In the genomic region with DNA sequence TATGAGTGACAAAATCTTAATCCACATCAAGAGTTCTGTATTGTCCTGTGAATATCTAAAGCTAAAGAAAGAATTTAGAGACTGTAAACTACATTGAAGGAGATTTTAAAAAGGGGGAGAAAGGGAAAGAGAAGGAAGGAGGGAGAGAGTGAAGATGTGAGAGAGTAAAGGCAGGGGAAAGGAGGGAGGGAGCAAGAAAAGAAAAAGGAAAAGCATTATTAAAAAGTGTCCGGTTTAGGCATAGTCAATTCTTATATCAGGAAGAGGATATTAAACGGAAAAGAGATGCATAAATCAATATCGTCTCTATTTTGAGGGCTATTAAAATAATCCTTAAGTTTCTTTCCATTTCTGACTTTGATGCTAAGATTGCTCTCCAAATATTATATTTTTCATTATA, we compare ENCODE assay signal across 21 cellular contexts.
DNase-seq lines count a peak whose midpoint lies in the region; ATAC-seq and TF ChIP-seq lines count a peak whose summit lies in the region.
"Had no signal": no experiment of that assay in that cellular context is flagged by ENCODE, and none has a peak within 500 bp of the region (broad histone marks: within the 10 kb centered on the region; RNA-seq: fewer than 3 reads in every experiment).

No MANE protein-coding gene starts in this region.

- no peak for TF ChIP-seq RAD21 in neural cell (conservative IDR thresholded peaks at IDR 0.05)

- H3K9ac ChIP-seq in neural cell (ENCODE audit: low read length): no peak overlapping the region
- H3K9ac ChIP-seq: BLaER1 had no signal

- no peak for TF ChIP-seq CTCF in A673 (conservative IDR thresholded peaks at IDR 0.05; ENCODE audit: low read depth, low read length)
- no peak for TF ChIP-seq CTCF in HEK293 (tag by site-specific recombination; IDR thresholded peaks at IDR 0.05)
- no peak for TF ChIP-seq CTCF in neural cell (IDR thresholded peaks at IDR 0.05; ENCODE audit: poor library complexity, severe bottlenecking)
- no peak for TF ChIP-seq CTCF in foreskin keratinocyte (conservative IDR thresholded peaks at IDR 0.05)

- ATAC-seq in GM18505 (IDR thresholded peaks at IDR 0.05; ENCODE audit: unreplicated experiment): no peak
- ATAC-seq in foreskin keratinocyte: no peak
- ATAC-seq: GM12878 had no signal

- intact Hi-C loops in A673 (cut with micrococcal nuclease; ENCODE audit: unreplicated experiment): no loop called here

- no peak overlapping the region for H2AFZ ChIP-seq in neural cell (ENCODE audit: low read depth, low read length)

- no peak for TF ChIP-seq EP300 in neural cell (conservative IDR thresholded peaks at IDR 0.05; ENCODE audit: poor library complexity, severe bottlenecking)

- no TSS peak for BruUV-seq in A673 (replicated peaks; lab: Mats Ljungman, UMichigan)

- no peak overlapping the region for H3K4me3 ChIP-seq in A673 (ENCODE audit: low read depth, low read length, poor library complexity, severe bottlenecking)
- no peak overlapping the region for H3K4me3 ChIP-seq in HEK293 (ENCODE audit: low read depth, low read length)
- peak overlapping the region; percentile 12 for H3K4me3 ChIP-seq in neural cell (ENCODE audit: low read length)
- H3K4me3 ChIP-seq: BLaER1, GM12878 had no signal

- CTCF ChIA-PET in A673 (lab: Charles Lee) (no interaction called here), HEK293 (lab: Yijun Ruan, JAX) (no interaction called here)

- H3F3A ChIP-seq in neural cell (ENCODE audit: insufficient read depth, low read length, poor library complexity, severe bottlenecking): no peaks in the 10 kb centered on the region

- DNase-seq in A673 (ENCODE audit: low spot score) (no peak), foreskin keratinocyte (no peak)
- DNase-seq: 8988T; BE2C; C1 segment of cervical spinal cord; CD4-positive, alpha-beta memory T cell; CD4-positive, CD25-positive, alpha-beta regulatory T cell; CD8-positive, alpha-beta memory T cell; COR-L47; DMS 273 treated with DMSO at 0.1 percent for 48 hours; DMS153; DMS53; DMS79; DND-41; EL; GDM1 had no signal

- H3K9me3 ChIP-seq in A673 (ENCODE audit: low read depth, low read length, poor library complexity, severe bottlenecking) (no peaks in the 10 kb centered on the region), HEK293 (ENCODE audit: control insufficient read depth, insufficient read depth, low read depth, low read length) (no peaks in the 10 kb centered on the region), neural cell (ENCODE audit: low read length) (no peaks in the 10 kb centered on the region)
- H3K9me3 ChIP-seq: BE2C, BLaER1 had no signal

- no peak overlapping the region for H3K4me2 ChIP-seq in neural cell (ENCODE audit: low read length)
- H3K4me2 ChIP-seq: BLaER1 had no signal

- TF ChIP-seq POLR2A in GM18505 (IDR thresholded peaks at IDR 0.05; ENCODE audit: borderline replicate concordance, extremely low read depth, insufficient read depth, insufficient read length): no peak

- no peaks in the 10 kb centered on the region for H4K20me1 ChIP-seq in neural cell (ENCODE audit: insufficient read depth)
- H4K20me1 ChIP-seq: BLaER1 had no signal

- POLR2A ChIA-PET in A673 (lab: Charles Lee; ENCODE audit: low non-redundant PET): no interaction called here
- POLR2A ChIA-PET in HEK293 (lab: Yijun Ruan, JAX): no interaction called here

- H3K27ac ChIP-seq in A673 (ENCODE audit: low read depth, low read length, poor library complexity, severe bottlenecking) (peak overlapping the region; percentile 22), HEK293 (ENCODE audit: extremely low read depth, low read depth, low read length) (no peak overlapping the region), neural cell (ENCODE audit: low read length) (peak overlapping the region; percentile 61), foreskin keratinocyte (no peak overlapping the region)
- H3K27ac ChIP-seq: BLaER1 had no signal

- no peaks in the 10 kb centered on the region for H3K27me3 ChIP-seq in A673 (replicated peaks; ENCODE audit: insufficient read depth, low read depth, low read length, poor library complexity)
- H3K27me3 ChIP-seq in neural cell (ENCODE audit: insufficient read depth, low read depth, low read length): no peaks in the 10 kb centered on the region
- no peaks in the 10 kb centered on the region for H3K27me3 ChIP-seq in foreskin keratinocyte
- H3K27me3 ChIP-seq: BE2C, BLaER1 had no signal

- no peaks in the 10 kb centered on the region for H3K79me2 ChIP-seq in neural cell (replicated peaks; ENCODE audit: insufficient read depth, low read length)

- H3K36me3 ChIP-seq in A673 (ENCODE audit: insufficient read depth, low read length, poor library complexity, severe bottlenecking): no peaks in the 10 kb centered on the region
- H3K36me3 ChIP-seq in HEK293 (ENCODE audit: control insufficient read depth in 2 of 2, insufficient read depth in 1 of 2, low read length in 2 of 2): no peaks in the 10 kb centered on the region
- no peaks in the 10 kb centered on the region for H3K36me3 ChIP-seq in neural cell (ENCODE audit: insufficient read depth, low read length)
- H3K36me3 ChIP-seq: BE2C, BLaER1 had no signal

- H3K9me2 ChIP-seq in neural cell (ENCODE audit: insufficient read depth, low read length): no peaks in the 10 kb centered on the region

- H3K4me1 ChIP-seq in A673 (ENCODE audit: insufficient read depth, low read length, poor library complexity, severe bottlenecking): peaks cover 36% of the 10 kb centered on the region
- H3K4me1 ChIP-seq in HEK293 (ENCODE audit: control insufficient read depth, insufficient read depth, low read length): no peaks in the 10 kb centered on the region
- peaks cover 7% of the 10 kb centered on the region for H3K4me1 ChIP-seq in foreskin keratinocyte
- H3K4me1 ChIP-seq: BLaER1 had no signal

TF ChIP-seq in HEK293, 187 proteins besides CTCF, POLR2A, EP300 and RAD21:
- TF ChIP-seq PRDM1 (tag by site-specific recombination; IDR thresholded peaks at IDR 0.05) (peak; percentile 71), ZNF707 (tag by site-specific recombination; IDR thresholded peaks at IDR 0.05) (no peak)

TF ChIP-seq in neural cell, 6 proteins besides CTCF, POLR2A, EP300 and RAD21:
- TF ChIP-seq TAF1 (IDR thresholded peaks at IDR 0.05; ENCODE audit: low read depth): no peak
- no peak for TF ChIP-seq SMC3 (conservative IDR thresholded peaks at IDR 0.05; ENCODE audit: poor library complexity)
- TF ChIP-seq POLR2AphosphoS5 (IDR thresholded peaks at IDR 0.05): no peak
- no peak for TF ChIP-seq EZH2 (IDR thresholded peaks at IDR 0.05; ENCODE audit: borderline replicate concordance, insufficient read depth, low read length, poor library complexity, severe bottlenecking)
- no peak for TF ChIP-seq MXI1 (conservative IDR thresholded peaks at IDR 0.05; ENCODE audit: poor library complexity, severe bottlenecking)
- TF ChIP-seq, protein P1, sequence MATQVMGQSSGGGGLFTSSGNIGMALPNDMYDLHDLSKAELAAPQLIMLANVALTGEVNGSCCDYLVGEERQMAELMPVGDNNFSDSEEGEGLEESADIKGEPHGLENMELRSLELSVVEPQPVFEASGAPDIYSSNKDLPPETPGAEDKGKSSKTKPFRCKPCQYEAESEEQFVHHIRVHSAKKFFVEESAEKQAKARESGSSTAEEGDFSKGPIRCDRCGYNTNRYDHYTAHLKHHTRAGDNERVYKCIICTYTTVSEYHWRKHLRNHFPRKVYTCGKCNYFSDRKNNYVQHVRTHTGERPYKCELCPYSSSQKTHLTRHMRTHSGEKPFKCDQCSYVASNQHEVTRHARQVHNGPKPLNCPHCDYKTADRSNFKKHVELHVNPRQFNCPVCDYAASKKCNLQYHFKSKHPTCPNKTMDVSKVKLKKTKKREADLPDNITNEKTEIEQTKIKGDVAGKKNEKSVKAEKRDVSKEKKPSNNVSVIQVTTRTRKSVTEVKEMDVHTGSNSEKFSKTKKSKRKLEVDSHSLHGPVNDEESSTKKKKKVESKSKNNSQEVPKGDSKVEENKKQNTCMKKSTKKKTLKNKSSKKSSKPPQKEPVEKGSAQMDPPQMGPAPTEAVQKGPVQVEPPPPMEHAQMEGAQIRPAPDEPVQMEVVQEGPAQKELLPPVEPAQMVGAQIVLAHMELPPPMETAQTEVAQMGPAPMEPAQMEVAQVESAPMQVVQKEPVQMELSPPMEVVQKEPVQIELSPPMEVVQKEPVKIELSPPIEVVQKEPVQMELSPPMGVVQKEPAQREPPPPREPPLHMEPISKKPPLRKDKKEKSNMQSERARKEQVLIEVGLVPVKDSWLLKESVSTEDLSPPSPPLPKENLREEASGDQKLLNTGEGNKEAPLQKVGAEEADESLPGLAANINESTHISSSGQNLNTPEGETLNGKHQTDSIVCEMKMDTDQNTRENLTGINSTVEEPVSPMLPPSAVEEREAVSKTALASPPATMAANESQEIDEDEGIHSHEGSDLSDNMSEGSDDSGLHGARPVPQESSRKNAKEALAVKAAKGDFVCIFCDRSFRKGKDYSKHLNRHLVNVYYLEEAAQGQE (IDR thresholded peaks at IDR 0.05; ENCODE audit: borderline replicate concordance): no peak

Comparison
In these comparisons a context has a peak if more than half of its experiments do, and no peak if none do; other contexts are left out.
1. H3K27ac ChIP-seq: peak in A673 (single experiment) and neural cell (single experiment); none in HEK293 (single experiment) and foreskin keratinocyte (single experiment).